Comparison of ENCODE assay signal across 14 cellular contexts in the genomic region with DNA sequence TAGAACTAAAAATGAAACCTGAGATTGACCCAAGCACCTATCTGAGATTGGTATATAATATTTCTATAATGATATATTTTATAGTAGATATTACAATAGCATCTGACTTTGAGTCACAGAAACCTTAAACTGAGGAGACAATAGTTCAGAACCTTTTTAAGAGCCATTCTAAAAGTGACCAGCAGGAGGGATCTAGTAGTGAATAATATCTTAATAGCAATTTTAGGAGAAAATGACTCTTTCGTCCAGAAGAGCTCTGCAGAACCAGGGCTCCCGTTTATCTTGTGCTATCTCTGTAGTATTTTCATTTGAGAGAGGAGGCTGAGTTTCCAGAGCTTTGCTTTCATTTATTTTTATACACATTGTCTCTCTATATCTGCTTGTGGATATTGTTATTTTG.
DNase-seq lines count a peak whose midpoint lies in the region; ATAC-seq and TF ChIP-seq lines count a peak whose summit lies in the region.
"Had no signal": no experiment of that assay in that cellular context is flagged by ENCODE, and none has a peak within 500 bp of the region (broad histone marks: within the 10 kb centered on the region; RNA-seq: fewer than 3 reads in every experiment).

No MANE protein-coding gene starts in this region.

- H3K27ac Mint-ChIP-seq in endodermal cell (no peak overlapping the region), WTC11 (no peak overlapping the region)
- H3K27ac Mint-ChIP-seq: activated CD8-positive, alpha-beta T cell treated with anti-CD3 and anti-CD28 coated beads for 36 hours had no signal

- H3K27me3 Mint-ChIP-seq in endodermal cell (ENCODE audit: insufficient read depth): no peaks in the 10 kb centered on the region
- no peaks in the 10 kb centered on the region for H3K27me3 Mint-ChIP-seq in WTC11 (ENCODE audit: low read depth)
- H3K27me3 Mint-ChIP-seq: activated CD8-positive, alpha-beta T cell treated with anti-CD3 and anti-CD28 coated beads for 36 hours had no signal

- no peaks in the 10 kb centered on the region for H4K20me1 ChIP-seq in DOHH2 (ENCODE audit: control insufficient read depth, insufficient read depth, low read depth, low read length)

- H3K9ac ChIP-seq in endodermal cell (ENCODE audit: extremely low read depth, low read length, poor library complexity, severe bottlenecking): no peak overlapping the region

- no peaks in the 10 kb centered on the region for H3K27me3 ChIP-seq in DOHH2 (ENCODE audit: control insufficient read depth, low read length)
- H3K27me3 ChIP-seq in endodermal cell (ENCODE audit: control insufficient read depth, insufficient read depth, low read length, poor library complexity, severe bottlenecking): no peaks in the 10 kb centered on the region
- H3K27me3 ChIP-seq in psoas muscle (ENCODE audit: insufficient read depth in 3 of 3, low read length in 2 of 3): no peaks in the 10 kb centered on the region
- H3K27me3 ChIP-seq: thyroid gland had no signal

- H3K4me2 ChIP-seq in DOHH2 (ENCODE audit: low read length): no peak overlapping the region

- DNase-seq in NAMALWA (ENCODE audit: low spot score) (peak; percentile 47), endodermal cell (no peak), psoas muscle (no peak), kidney glomerular epithelial cell (lab: John Stamatoyannopoulos, UW) (no peak), WTC11 (ENCODE audit: low spot score) (no peak)
- DNase-seq: activated CD8-positive, alpha-beta T cell treated with anti-CD3 and anti-CD28 coated beads for 36 hours; activated naive CD4-positive, alpha-beta T cell; cerebellar nuclear complex; DMS79; NCI-H1105 treated with DMSO at 0.1 percent for 48 hours; NCI-H524; thyroid gland had no signal

- no peak overlapping the region for H3K4me3 ChIP-seq in DOHH2 (ENCODE audit: low read length)
- H3K4me3 ChIP-seq in endodermal cell (ENCODE audit: low read length): no peak overlapping the region
- no peak overlapping the region for H3K4me3 ChIP-seq in psoas muscle
- H3K4me3 ChIP-seq: thyroid gland had no signal

- H3K27ac ChIP-seq in DOHH2 (ENCODE audit: low read depth, low read length) (no peak overlapping the region), endodermal cell (ENCODE audit: low read depth, low read length) (no peak overlapping the region), psoas muscle (no peak overlapping the region)
- H3K27ac ChIP-seq: thyroid gland had no signal

- CTCF ChIA-PET in WTC11 (lab: Charles Lee): interaction anchor here (0.6 kb wide), 1 partner anchor 366 kb away, joined by 4 read pairs; no protein-coding TSS in a partner anchor

- H3K9me3 ChIP-seq in DOHH2 (ENCODE audit: control insufficient read depth, insufficient read depth, low read length) (no peaks in the 10 kb centered on the region), endodermal cell (ENCODE audit: control insufficient read depth, low read length) (no peaks in the 10 kb centered on the region), psoas muscle (no peaks in the 10 kb centered on the region)
- H3K9me3 ChIP-seq: thyroid gland had no signal

- H3K9me3 Mint-ChIP-seq in endodermal cell (no peaks in the 10 kb centered on the region), WTC11 (no peaks in the 10 kb centered on the region)
- H3K9me3 Mint-ChIP-seq: activated CD8-positive, alpha-beta T cell treated with anti-CD3 and anti-CD28 coated beads for 36 hours had no signal

- peaks cover 2% of the 10 kb centered on the region for H3F3A ChIP-seq in DOHH2 (ENCODE audit: control insufficient read depth, insufficient read depth)

- no peak for ATAC-seq in psoas muscle
- no peak for ATAC-seq in GM21528 (IDR thresholded peaks at IDR 0.05; ENCODE audit: low FRiP score, unreplicated experiment)
- no peak for ATAC-seq in WTC11
- ATAC-seq: activated CD8-positive, alpha-beta T cell treated with anti-CD3 and anti-CD28 coated beads for 36 hours had no signal

- H3K9me2 ChIP-seq in DOHH2 (replicated peaks; ENCODE audit: control insufficient read depth, low read length): no peaks in the 10 kb centered on the region

- peaks cover 9% of the 10 kb centered on the region for H3K4me1 Mint-ChIP-seq in endodermal cell
- H3K4me1 Mint-ChIP-seq in WTC11: no peaks in the 10 kb centered on the region

- 93% methylated on average over 2 of the region's 2 CpGs; no CpG with 5 or more reads in 1 of the 2 experiments for WGBS in endodermal cell (ENCODE audit: insufficient coverage in 1 of 2, insufficient read length in 1 of 2), 2 experiments
- WGBS in psoas muscle, 3 donors: 67 to 76% (median 76%) methylated on average over 2 of the region's 2 CpGs

- POLR2A ChIA-PET in WTC11 (lab: Charles Lee): no interaction called here

- H3K4me3 Mint-ChIP-seq in endodermal cell (no peak overlapping the region), WTC11 (no peak overlapping the region)
- H3K4me3 Mint-ChIP-seq: activated CD8-positive, alpha-beta T cell treated with anti-CD3 and anti-CD28 coated beads for 36 hours had no signal

- TF ChIP-seq CTCF in DOHH2 (IDR thresholded peaks at IDR 0.05; ENCODE audit: low read depth, low read length, poor library complexity, severe bottlenecking) (peak; percentile 37), endodermal cell (conservative IDR thresholded peaks at IDR 0.05) (peak; percentile 66), psoas muscle (IDR thresholded peaks at IDR 0.05) (peak; percentile 20), WTC11 (IDR thresholded peaks at IDR 0.05) (no peak)

- no peaks in the 10 kb centered on the region for H3K4me1 ChIP-seq in DOHH2 (ENCODE audit: control insufficient read depth, low read length)
- peaks cover 3% of the 10 kb centered on the region for H3K4me1 ChIP-seq in endodermal cell (ENCODE audit: control insufficient read depth, insufficient read depth, low read length)
- no peaks in the 10 kb centered on the region for H3K4me1 ChIP-seq in psoas muscle
- H3K4me1 ChIP-seq: thyroid gland had no signal

- H3K36me3 Mint-ChIP-seq in endodermal cell (ENCODE audit: low read depth) (peaks cover 10% of the 10 kb centered on the region), WTC11 (no peaks in the 10 kb centered on the region)

- intact Hi-C loops in psoas muscle (cut with DNase I): no loop called here

- H3K36me3 ChIP-seq in DOHH2 (ENCODE audit: control insufficient read depth, low read length) (peaks cover 7% of the 10 kb centered on the region; the same call in 1 of the 2 replicates), endodermal cell (ENCODE audit: control insufficient read depth, insufficient read depth, low read length) (peaks cover 26% of the 10 kb centered on the region), psoas muscle (ENCODE audit: insufficient read depth in 1 of 2, low read depth in 1 of 2) (peaks cover 0 to 26% of the 10 kb centered on the region in 2 donors)

- no peaks in the 10 kb centered on the region for H3K79me2 ChIP-seq in DOHH2 (ENCODE audit: control insufficient read depth, low read length)

TF ChIP-seq in WTC11, 78 proteins besides CTCF, POLR2A, EP300 and RAD21:
- TF ChIP-seq ZNF671 (CRISPR knock-in tag; IDR thresholded peaks at IDR 0.05) (no peak), IRF2 (CRISPR knock-in tag; IDR thresholded peaks at IDR 0.05; ENCODE audit: borderline replicate concordance, low read depth) (no peak), NR3C1 (CRISPR knock-in tag; conservative IDR thresholded peaks at IDR 0.05; ENCODE audit: low read depth) (no peak), CREB1 (CRISPR knock-in tag; IDR thresholded peaks at IDR 0.05) (no peak), ZBTB21 (CRISPR knock-in tag; IDR thresholded peaks at IDR 0.05; ENCODE audit: borderline replicate concordance) (no peak), TEAD1 (CRISPR knock-in tag; IDR thresholded peaks at IDR 0.05) (no peak), HMGA2 (CRISPR knock-in tag; IDR thresholded peaks at IDR 0.05) (no peak), NR1H2 (CRISPR knock-in tag; IDR thresholded peaks at IDR 0.05) (no peak), ZNF396 (CRISPR knock-in tag; IDR thresholded peaks at IDR 0.05; ENCODE audit: borderline replicate concordance) (no peak), JUN (CRISPR knock-in tag; IDR thresholded peaks at IDR 0.05) (no peak)
- TF ChIP-seq, protein P1, sequence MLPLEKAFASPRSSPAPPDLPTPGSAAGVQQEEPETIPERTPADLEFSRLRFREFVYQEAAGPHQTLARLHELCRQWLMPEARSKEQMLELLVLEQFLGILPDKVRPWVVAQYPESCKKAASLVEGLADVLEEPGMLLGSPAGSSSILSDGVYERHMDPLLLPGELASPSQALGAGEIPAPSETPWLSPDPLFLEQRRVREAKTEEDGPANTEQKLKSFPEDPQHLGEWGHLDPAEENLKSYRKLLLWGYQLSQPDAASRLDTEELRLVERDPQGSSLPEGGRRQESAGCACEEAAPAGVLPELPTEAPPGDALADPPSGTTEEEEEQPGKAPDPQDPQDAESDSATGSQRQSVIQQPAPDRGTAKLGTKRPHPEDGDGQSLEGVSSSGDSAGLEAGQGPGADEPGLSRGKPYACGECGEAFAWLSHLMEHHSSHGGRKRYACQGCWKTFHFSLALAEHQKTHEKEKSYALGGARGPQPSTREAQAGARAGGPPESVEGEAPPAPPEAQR (CRISPR knock-in tag; IDR thresholded peaks at IDR 0.05): no peak
- TF ChIP-seq, protein P2, sequence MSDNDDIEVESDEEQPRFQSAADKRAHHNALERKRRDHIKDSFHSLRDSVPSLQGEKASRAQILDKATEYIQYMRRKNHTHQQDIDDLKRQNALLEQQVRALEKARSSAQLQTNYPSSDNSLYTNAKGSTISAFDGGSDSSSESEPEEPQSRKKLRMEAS (CRISPR knock-in tag; IDR thresholded peaks at IDR 0.05): no peak
- TF ChIP-seq, protein P3, sequence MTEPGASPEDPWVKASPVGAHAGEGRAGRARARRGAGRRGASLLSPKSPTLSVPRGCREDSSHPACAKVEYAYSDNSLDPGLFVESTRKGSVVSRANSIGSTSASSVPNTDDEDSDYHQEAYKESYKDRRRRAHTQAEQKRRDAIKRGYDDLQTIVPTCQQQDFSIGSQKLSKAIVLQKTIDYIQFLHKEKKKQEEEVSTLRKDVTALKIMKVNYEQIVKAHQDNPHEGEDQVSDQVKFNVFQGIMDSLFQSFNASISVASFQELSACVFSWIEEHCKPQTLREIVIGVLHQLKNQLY (CRISPR knock-in tag; IDR thresholded peaks at IDR 0.05): no peak
